Comparison of ENCODE assay signal across 1 cellular context in the genomic region with DNA sequence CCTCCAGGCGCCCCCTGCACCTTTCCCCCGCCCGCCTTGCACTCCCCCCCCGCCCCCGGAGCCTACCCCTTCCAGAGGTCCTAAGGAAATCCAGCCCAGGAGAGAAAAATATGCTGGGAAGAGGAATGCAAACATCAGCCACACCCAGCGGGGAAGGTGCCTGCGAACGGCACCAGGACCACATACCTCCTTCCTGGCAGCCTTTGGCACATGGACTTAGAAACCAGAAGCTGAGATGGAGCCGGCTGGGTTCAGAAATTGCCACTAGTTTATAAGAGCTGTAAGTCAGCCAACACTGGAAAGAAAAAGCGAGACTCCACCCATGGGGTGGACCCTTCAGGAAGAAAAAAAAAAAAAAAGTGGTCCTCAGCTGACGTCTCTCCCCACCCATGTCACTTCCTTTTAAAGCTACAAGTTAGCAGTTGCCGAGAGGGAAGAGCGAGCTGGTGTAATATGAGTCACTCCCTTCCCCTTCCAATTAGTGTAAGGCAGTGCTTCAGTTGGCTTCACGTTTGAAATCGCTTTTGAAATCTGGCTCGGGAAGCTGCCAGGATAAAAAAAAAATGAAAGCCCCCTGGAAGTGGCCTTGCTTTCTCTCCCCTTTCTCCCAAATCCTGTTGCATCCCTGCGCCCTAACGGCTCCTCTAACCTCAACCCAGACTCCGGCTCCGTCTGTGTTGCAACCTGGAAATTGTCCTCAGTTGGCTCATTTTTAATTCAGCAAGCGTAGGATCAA.
TF ChIP-seq lines count a peak whose summit lies in the region.

A gene with protein sequence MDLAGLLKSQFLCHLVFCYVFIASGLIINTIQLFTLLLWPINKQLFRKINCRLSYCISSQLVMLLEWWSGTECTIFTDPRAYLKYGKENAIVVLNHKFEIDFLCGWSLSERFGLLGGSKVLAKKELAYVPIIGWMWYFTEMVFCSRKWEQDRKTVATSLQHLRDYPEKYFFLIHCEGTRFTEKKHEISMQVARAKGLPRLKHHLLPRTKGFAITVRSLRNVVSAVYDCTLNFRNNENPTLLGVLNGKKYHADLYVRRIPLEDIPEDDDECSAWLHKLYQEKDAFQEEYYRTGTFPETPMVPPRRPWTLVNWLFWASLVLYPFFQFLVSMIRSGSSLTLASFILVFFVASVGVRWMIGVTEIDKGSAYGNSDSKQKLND (minus strand): TSS at position 310 of the 736 bp plus-strand sequence. CDS start 41,848 bp downstream, outside the sequence.

TF ChIP-seq in HEK293, 187 proteins besides CTCF, POLR2A, EP300 and RAD21 (continued from another document and continues in another):
- TF ChIP-seq, protein P1, sequence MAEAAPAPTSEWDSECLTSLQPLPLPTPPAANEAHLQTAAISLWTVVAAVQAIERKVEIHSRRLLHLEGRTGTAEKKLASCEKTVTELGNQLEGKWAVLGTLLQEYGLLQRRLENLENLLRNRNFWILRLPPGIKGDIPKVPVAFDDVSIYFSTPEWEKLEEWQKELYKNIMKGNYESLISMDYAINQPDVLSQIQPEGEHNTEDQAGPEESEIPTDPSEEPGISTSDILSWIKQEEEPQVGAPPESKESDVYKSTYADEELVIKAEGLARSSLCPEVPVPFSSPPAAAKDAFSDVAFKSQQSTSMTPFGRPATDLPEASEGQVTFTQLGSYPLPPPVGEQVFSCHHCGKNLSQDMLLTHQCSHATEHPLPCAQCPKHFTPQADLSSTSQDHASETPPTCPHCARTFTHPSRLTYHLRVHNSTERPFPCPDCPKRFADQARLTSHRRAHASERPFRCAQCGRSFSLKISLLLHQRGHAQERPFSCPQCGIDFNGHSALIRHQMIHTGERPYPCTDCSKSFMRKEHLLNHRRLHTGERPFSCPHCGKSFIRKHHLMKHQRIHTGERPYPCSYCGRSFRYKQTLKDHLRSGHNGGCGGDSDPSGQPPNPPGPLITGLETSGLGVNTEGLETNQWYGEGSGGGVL (tag by site-specific recombination; IDR thresholded peaks at IDR 0.05) = no peak
- TF ChIP-seq SP7 (tag by site-specific recombination; IDR thresholded peaks at IDR 0.05) (peak; percentile 64; the same call in 1 of the 2 replicates), ZFP41 (tag by site-specific recombination; IDR thresholded peaks at IDR 0.05; ENCODE audit: borderline replicate concordance) (no peak), HOXC10 (CRISPR knock-in tag; IDR thresholded peaks at IDR 0.05) (no peak), ZXDB (tag by site-specific recombination; IDR thresholded peaks at IDR 0.05) (peak; percentile 55), ZSCAN30 (tag by site-specific recombination; IDR thresholded peaks at IDR 0.05) (0 out of 2 replicates have a peak, but pooled peaks have one; percentile 8), ZNF555 (tag by site-specific recombination; conservative IDR thresholded peaks at IDR 0.05) (no peak), ZNF221 (tag by site-specific recombination; IDR thresholded peaks at IDR 0.05; ENCODE audit: borderline replicate concordance) (no peak), ZNF785 (tag by site-specific recombination; IDR thresholded peaks at IDR 0.05) (no peak), ZFHX2 (tag by site-specific recombination; conservative IDR thresholded peaks at IDR 0.05) (no peak), KLF10 (tag by site-specific recombination; IDR thresholded peaks at IDR 0.05) (no peak; the same call in 1 of the 2 replicates), ZNF549 (tag by site-specific recombination; IDR thresholded peaks at IDR 0.05) (no peak), PRDM1 (tag by site-specific recombination; IDR thresholded peaks at IDR 0.05) (peak; percentile 97), ZIC2 (tag by site-specific recombination; IDR thresholded peaks at IDR 0.05) (no peak), ZNF654 (tag by site-specific recombination; IDR thresholded peaks at IDR 0.05; ENCODE audit: low read depth) (no peak), ZBTB21 (tag by site-specific recombination; IDR thresholded peaks at IDR 0.05) (peak; percentile 79), ZBTB20 (tag by site-specific recombination; IDR thresholded peaks at IDR 0.05) (no peak), ZNF24 (tag by site-specific recombination; IDR thresholded peaks at IDR 0.05) (no peak), ZNF19 (tag by site-specific recombination; IDR thresholded peaks at IDR 0.05; ENCODE audit: low read depth) (no peak), ZNF132 (tag by site-specific recombination; IDR thresholded peaks at IDR 0.05; ENCODE audit: borderline replicate concordance) (no peak), ZNF311 (tag by site-specific recombination; IDR thresholded peaks at IDR 0.05; ENCODE audit: borderline replicate concordance) (no peak)
- TF ChIP-seq, protein P2, sequence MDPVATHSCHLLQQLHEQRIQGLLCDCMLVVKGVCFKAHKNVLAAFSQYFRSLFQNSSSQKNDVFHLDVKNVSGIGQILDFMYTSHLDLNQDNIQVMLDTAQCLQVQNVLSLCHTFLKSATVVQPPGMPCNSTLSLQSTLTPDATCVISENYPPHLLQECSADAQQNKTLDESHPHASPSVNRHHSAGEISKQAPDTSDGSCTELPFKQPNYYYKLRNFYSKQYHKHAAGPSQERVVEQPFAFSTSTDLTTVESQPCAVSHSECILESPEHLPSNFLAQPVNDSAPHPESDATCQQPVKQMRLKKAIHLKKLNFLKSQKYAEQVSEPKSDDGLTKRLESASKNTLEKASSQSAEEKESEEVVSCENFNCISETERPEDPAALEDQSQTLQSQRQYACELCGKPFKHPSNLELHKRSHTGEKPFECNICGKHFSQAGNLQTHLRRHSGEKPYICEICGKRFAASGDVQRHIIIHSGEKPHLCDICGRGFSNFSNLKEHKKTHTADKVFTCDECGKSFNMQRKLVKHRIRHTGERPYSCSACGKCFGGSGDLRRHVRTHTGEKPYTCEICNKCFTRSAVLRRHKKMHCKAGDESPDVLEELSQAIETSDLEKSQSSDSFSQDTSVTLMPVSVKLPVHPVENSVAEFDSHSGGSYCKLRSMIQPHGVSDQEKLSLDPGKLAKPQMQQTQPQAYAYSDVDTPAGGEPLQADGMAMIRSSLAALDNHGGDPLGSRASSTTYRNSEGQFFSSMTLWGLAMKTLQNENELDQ (tag by site-specific recombination; IDR thresholded peaks at IDR 0.05; ENCODE audit: low read depth) = no peak
- TF ChIP-seq, protein P3, sequence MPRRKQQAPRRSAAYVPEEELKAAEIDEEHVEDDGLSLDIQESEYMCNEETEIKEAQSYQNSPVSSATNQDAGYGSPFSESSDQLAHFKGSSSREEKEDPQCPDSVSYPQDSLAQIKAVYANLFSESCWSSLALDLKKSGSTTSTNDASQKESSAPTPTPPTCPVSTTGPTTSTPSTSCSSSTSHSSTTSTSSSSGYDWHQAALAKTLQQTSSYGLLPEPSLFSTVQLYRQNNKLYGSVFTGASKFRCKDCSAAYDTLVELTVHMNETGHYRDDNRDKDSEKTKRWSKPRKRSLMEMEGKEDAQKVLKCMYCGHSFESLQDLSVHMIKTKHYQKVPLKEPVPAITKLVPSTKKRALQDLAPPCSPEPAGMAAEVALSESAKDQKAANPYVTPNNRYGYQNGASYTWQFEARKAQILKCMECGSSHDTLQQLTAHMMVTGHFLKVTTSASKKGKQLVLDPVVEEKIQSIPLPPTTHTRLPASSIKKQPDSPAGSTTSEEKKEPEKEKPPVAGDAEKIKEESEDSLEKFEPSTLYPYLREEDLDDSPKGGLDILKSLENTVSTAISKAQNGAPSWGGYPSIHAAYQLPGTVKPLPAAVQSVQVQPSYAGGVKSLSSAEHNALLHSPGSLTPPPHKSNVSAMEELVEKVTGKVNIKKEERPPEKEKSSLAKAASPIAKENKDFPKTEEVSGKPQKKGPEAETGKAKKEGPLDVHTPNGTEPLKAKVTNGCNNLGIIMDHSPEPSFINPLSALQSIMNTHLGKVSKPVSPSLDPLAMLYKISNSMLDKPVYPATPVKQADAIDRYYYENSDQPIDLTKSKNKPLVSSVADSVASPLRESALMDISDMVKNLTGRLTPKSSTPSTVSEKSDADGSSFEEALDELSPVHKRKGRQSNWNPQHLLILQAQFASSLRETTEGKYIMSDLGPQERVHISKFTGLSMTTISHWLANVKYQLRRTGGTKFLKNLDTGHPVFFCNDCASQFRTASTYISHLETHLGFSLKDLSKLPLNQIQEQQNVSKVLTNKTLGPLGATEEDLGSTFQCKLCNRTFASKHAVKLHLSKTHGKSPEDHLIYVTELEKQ (tag by site-specific recombination; IDR thresholded peaks at IDR 0.05; ENCODE audit: borderline replicate concordance) = no peak
- TF ChIP-seq, protein P4, sequence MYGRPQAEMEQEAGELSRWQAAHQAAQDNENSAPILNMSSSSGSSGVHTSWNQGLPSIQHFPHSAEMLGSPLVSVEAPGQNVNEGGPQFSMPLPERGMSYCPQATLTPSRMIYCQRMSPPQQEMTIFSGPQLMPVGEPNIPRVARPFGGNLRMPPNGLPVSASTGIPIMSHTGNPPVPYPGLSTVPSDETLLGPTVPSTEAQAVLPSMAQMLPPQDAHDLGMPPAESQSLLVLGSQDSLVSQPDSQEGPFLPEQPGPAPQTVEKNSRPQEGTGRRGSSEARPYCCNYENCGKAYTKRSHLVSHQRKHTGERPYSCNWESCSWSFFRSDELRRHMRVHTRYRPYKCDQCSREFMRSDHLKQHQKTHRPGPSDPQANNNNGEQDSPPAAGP (tag by site-specific recombination; IDR thresholded peaks at IDR 0.05) = no peak
- TF ChIP-seq, protein P5, sequence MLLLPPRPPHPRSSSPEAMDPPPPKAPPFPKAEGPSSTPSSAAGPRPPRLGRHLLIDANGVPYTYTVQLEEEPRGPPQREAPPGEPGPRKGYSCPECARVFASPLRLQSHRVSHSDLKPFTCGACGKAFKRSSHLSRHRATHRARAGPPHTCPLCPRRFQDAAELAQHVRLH (tag by site-specific recombination; IDR thresholded peaks at IDR 0.05) = no peak
- TF ChIP-seq, protein P6, sequence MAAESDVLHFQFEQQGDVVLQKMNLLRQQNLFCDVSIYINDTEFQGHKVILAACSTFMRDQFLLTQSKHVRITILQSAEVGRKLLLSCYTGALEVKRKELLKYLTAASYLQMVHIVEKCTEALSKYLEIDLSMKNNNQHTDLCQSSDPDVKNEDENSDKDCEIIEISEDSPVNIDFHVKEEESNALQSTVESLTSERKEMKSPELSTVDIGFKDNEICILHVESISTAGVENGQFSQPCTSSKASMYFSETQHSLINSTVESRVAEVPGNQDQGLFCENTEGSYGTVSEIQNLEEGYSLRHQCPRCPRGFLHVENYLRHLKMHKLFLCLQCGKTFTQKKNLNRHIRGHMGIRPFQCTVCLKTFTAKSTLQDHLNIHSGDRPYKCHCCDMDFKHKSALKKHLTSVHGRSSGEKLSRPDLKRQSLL (tag by site-specific recombination; IDR thresholded peaks at IDR 0.05) = no peak
- TF ChIP-seq, protein P7, sequence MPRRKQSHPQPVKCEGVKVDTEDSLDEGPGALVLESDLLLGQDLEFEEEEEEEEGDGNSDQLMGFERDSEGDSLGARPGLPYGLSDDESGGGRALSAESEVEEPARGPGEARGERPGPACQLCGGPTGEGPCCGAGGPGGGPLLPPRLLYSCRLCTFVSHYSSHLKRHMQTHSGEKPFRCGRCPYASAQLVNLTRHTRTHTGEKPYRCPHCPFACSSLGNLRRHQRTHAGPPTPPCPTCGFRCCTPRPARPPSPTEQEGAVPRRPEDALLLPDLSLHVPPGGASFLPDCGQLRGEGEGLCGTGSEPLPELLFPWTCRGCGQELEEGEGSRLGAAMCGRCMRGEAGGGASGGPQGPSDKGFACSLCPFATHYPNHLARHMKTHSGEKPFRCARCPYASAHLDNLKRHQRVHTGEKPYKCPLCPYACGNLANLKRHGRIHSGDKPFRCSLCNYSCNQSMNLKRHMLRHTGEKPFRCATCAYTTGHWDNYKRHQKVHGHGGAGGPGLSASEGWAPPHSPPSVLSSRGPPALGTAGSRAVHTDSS (tag by site-specific recombination; IDR thresholded peaks at IDR 0.05) = no peak
- TF ChIP-seq, protein P8, sequence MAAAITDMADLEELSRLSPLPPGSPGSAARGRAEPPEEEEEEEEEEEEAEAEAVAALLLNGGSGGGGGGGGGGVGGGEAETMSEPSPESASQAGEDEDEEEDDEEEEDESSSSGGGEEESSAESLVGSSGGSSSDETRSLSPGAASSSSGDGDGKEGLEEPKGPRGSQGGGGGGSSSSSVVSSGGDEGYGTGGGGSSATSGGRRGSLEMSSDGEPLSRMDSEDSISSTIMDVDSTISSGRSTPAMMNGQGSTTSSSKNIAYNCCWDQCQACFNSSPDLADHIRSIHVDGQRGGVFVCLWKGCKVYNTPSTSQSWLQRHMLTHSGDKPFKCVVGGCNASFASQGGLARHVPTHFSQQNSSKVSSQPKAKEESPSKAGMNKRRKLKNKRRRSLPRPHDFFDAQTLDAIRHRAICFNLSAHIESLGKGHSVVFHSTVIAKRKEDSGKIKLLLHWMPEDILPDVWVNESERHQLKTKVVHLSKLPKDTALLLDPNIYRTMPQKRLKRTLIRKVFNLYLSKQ (tag by site-specific recombination; IDR thresholded peaks at IDR 0.05; ENCODE audit: borderline replicate concordance) = no peak
- TF ChIP-seq, protein P9, sequence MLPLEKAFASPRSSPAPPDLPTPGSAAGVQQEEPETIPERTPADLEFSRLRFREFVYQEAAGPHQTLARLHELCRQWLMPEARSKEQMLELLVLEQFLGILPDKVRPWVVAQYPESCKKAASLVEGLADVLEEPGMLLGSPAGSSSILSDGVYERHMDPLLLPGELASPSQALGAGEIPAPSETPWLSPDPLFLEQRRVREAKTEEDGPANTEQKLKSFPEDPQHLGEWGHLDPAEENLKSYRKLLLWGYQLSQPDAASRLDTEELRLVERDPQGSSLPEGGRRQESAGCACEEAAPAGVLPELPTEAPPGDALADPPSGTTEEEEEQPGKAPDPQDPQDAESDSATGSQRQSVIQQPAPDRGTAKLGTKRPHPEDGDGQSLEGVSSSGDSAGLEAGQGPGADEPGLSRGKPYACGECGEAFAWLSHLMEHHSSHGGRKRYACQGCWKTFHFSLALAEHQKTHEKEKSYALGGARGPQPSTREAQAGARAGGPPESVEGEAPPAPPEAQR (tag by site-specific recombination; IDR thresholded peaks at IDR 0.05) = no peak
- TF ChIP-seq, protein P10, sequence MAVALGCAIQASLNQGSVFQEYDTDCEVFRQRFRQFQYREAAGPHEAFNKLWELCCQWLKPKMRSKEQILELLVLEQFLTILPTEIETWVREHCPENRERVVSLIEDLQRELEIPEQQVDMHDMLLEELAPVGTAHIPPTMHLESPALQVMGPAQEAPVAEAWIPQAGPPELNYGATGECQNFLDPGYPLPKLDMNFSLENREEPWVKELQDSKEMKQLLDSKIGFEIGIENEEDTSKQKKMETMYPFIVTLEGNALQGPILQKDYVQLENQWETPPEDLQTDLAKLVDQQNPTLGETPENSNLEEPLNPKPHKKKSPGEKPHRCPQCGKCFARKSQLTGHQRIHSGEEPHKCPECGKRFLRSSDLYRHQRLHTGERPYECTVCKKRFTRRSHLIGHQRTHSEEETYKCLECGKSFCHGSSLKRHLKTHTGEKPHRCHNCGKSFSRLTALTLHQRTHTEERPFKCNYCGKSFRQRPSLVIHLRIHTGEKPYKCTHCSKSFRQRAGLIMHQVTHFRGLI (tag by site-specific recombination; IDR thresholded peaks at IDR 0.05) = no peak; the same call in 1 of the 2 replicates
- TF ChIP-seq, protein P11, sequence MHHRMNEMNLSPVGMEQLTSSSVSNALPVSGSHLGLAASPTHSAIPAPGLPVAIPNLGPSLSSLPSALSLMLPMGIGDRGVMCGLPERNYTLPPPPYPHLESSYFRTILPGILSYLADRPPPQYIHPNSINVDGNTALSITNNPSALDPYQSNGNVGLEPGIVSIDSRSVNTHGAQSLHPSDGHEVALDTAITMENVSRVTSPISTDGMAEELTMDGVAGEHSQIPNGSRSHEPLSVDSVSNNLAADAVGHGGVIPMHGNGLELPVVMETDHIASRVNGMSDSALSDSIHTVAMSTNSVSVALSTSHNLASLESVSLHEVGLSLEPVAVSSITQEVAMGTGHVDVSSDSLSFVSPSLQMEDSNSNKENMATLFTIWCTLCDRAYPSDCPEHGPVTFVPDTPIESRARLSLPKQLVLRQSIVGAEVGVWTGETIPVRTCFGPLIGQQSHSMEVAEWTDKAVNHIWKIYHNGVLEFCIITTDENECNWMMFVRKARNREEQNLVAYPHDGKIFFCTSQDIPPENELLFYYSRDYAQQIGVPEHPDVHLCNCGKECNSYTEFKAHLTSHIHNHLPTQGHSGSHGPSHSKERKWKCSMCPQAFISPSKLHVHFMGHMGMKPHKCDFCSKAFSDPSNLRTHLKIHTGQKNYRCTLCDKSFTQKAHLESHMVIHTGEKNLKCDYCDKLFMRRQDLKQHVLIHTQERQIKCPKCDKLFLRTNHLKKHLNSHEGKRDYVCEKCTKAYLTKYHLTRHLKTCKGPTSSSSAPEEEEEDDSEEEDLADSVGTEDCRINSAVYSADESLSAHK (tag by site-specific recombination; IDR thresholded peaks at IDR 0.05) = no peak
